In genomic region chr12:50055831-50056628, GRCh38 we compare ENCODE assay signal across 8 cellular contexts. TPM values are rescaled to one million over a fixed set of nuclear protein-coding genes. Genes with fewer than 3 reads are reported as not detected.
DNase-seq lines count a peak whose midpoint lies in the region; ATAC-seq and TF ChIP-seq lines count a peak whose summit lies in the region.
"Had no signal": no experiment of that assay in that cellular context is flagged by ENCODE, and none has a peak within 500 bp of the region (broad histone marks: within the 10 kb centered on the region; RNA-seq: fewer than 3 reads in every experiment).

No MANE protein-coding gene starts in this region.

- intact Hi-C loops in body of pancreas (cut with DNase I), result no loop called here

- WGBS in body of pancreas, 2 donors, result 9% methylated on average over 15 to 17 of the region's 17 CpGs

- H3K27me3 Mint-ChIP-seq in immature natural killer cell (ENCODE audit: low read depth in 3 of 3), result peaks cover 6 to 30% (median 16%) of the 10 kb centered on the region in 3 donors

- TF ChIP-seq CTCF in GM12865 (IDR thresholded peaks at IDR 0.05; ENCODE audit: insufficient read depth, low read depth, low read length, missing control alignments) (peak; percentile 98), body of pancreas (IDR thresholded peaks at IDR 0.05) (peak; percentile 72 to 90 (median 83))

- no peak for ATAC-seq in body of pancreas
- no peak for ATAC-seq in HG03108 (IDR thresholded peaks at IDR 0.05; ENCODE audit: unreplicated experiment)

- H3K27ac ChIP-seq in body of pancreas, result no peak overlapping the region

- H3K36me3 Mint-ChIP-seq in immature natural killer cell, result peaks cover 0 to 4% (median 0%) of the 10 kb centered on the region in 3 donors

- H3K4me1 ChIP-seq in body of pancreas, result peaks cover 22% of the 10 kb centered on the region

- no peaks in the 10 kb centered on the region for H3K9me3 Mint-ChIP-seq in immature natural killer cell

- peaks cover 0 to 10% of the 10 kb centered on the region in 2 donors for H3K27me3 ChIP-seq in body of pancreas

- no peaks in the 10 kb centered on the region for H3K9me3 ChIP-seq in body of pancreas

- TF ChIP-seq POLR2A in body of pancreas (IDR thresholded peaks at IDR 0.05), result no peak

- H3K4me3 ChIP-seq in GM12865 (ENCODE audit: low read depth, low read length) (no peak overlapping the region), body of pancreas (no peak overlapping the region)

- DNase-seq in GM12865 (ENCODE audit: low read depth), result peak; percentile 64
- peak; percentile 63 for DNase-seq in LoVo (ENCODE audit: low spot score)
- peak in 4 of 5 experiments; percentile 26 to 56 (median 43) for DNase-seq in T-helper 2 cell
- peak; percentile 34 to 57 (median 44) for DNase-seq in body of pancreas
- peak; percentile 23 to 32 (median 23) for DNase-seq in immature natural killer cell
- DNase-seq in stimulated activated CD4-positive, alpha-beta T cell treated with anti-CD3 and anti-CD28 coated beads, Interleukin-15, amount 100 ng/mL, for 48 hours (ENCODE audit: low read depth in 2 of 2), result peak; percentile 38 to 42

- peaks cover 17 to 19% of the 10 kb centered on the region in 2 donors for H3K4me1 Mint-ChIP-seq in immature natural killer cell

- H3K4me3 Mint-ChIP-seq in immature natural killer cell, result peak overlapping the region; percentile 7 to 48 (median 42)

- no peaks in the 10 kb centered on the region for H3K36me3 ChIP-seq in body of pancreas (replicated peaks in 1 of 2; ENCODE audit: insufficient read depth in 1 of 2, low read depth in 2 of 2)

- no peak overlapping the region for H3K27ac Mint-ChIP-seq in immature natural killer cell

RNA-seq across cellular contexts. Expression of gene ASIC1, which starts 1.4 kb away (rescaled TPM):
- under 1 TPM; 0.52 to 0.99 TPM for total RNA-seq in body of pancreas
- polyA plus RNA-seq in immature natural killer cell, result not detected

RNA-seq across cellular contexts. Expression of gene SMARCD1, which starts 29.1 kb away (rescaled TPM):
- total RNA-seq in body of pancreas, result 10 to 100 TPM; 34.2 to 52.7 TPM
- polyA plus RNA-seq in immature natural killer cell, result 10 to 100 TPM; 14.2 to 22.4 (median 15.5) TPM

RNA-seq across cellular contexts. Expression of gene RACGAP1, which starts 30.7 kb away (rescaled TPM):
- total RNA-seq in body of pancreas, result 1 to 10 TPM; 3.9 to 4.6 TPM
- 10 to 100 TPM; 11.6 to 20.9 (median 12.4) TPM for polyA plus RNA-seq in immature natural killer cell

RNA-seq across cellular contexts. Expression of gene GPD1, which starts 47.8 kb away (rescaled TPM):
- total RNA-seq in body of pancreas, result 100 to 1,000 TPM in 1 of 2 donors, 1 to 10 TPM in 1; 7.0 to 232 TPM
- polyA plus RNA-seq in immature natural killer cell, result under 1 TPM in 1 of 3 donors, not detected in 2; 0.07 TPM
- total RNA-seq: glomerular endothelial cell had no signal

RNA-seq across cellular contexts. Expression of gene COX14, which starts 56.0 kb away (rescaled TPM):
- 10 to 100 TPM; 14.5 to 47.8 TPM for total RNA-seq in body of pancreas
- polyA plus RNA-seq in immature natural killer cell, result 100 to 1,000 TPM; 191 to 270 (median 256) TPM
